In the genomic region with DNA sequence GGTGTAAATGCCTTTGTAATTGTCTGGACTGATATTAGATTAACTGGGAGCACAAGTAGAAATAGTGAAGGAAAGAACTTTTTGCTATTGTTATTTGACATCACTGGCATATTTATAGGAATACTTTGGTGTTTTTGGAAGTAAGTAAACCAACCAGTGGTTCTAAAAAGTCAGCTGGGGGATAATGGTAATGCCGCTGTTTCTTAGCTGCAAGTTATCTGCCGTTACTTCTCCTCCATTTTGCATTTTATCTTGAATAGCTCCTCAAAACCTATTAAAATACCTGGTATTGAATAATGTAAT, we compare ENCODE assay signal across 1 cellular context.
TF ChIP-seq lines count a peak whose summit lies in the region.

No MANE protein-coding gene starts in this region.

TF ChIP-seq in SK-N-SH, 30 proteins besides CTCF, POLR2A, EP300 and RAD21 (continued from another document):
- TF ChIP-seq, protein P1, sequence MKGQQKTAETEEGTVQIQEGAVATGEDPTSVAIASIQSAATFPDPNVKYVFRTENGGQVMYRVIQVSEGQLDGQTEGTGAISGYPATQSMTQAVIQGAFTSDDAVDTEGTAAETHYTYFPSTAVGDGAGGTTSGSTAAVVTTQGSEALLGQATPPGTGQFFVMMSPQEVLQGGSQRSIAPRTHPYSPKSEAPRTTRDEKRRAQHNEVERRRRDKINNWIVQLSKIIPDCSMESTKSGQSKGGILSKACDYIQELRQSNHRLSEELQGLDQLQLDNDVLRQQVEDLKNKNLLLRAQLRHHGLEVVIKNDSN (IDR thresholded peaks at IDR 0.05; ENCODE audit: borderline replicate concordance, low read depth): no peak
TF ChIP-seq in SK-N-SH: peak in this region for 0.
